Comparison of ENCODE assay signal across 8 cellular contexts in genomic region chr9:126514037-126514821, GRCh38.
A peak's percentile ranks its signal among the peaks of the same experiment; 100 is the strongest.
DNase-seq lines count a peak whose midpoint lies in the region; ATAC-seq, FAIRE-seq and TF ChIP-seq lines count a peak whose summit lies in the region.

No MANE protein-coding gene starts in this region.

- ATAC-seq in A549 (peak; percentile 72 to 93), Panc1 (peak; percentile 83), sciatic nerve (peak; percentile 68)
- peak; percentile 77 for ATAC-seq in activated naive CD8-positive, alpha-beta T cell treated with anti-CD3 and anti-CD28 coated beads, Interleukin-2, amount 10 ng/mL, durations not matched to agents 7 days and 5 days (ENCODE audit: low read depth)

- intact Hi-C loops in Panc1 (cut with micrococcal nuclease; ENCODE audit: unreplicated experiment) (no loop called here), left ventricle myocardium inferior (cut with micrococcal nuclease) (no loop called here), sciatic nerve (cut with DNase I) (no loop called here)

- peak overlapping the region; percentile 10 for H3K4me3 Mint-ChIP-seq in activated naive CD8-positive, alpha-beta T cell treated with anti-CD3 and anti-CD28 coated beads, Interleukin-2, amount 10 ng/mL, durations not matched to agents 7 days and 5 days

- no peak overlapping the region for H3K27ac Mint-ChIP-seq in activated naive CD8-positive, alpha-beta T cell treated with anti-CD3 and anti-CD28 coated beads, Interleukin-2, amount 10 ng/mL, durations not matched to agents 7 days and 5 days

- H3K27me3 Mint-ChIP-seq in activated naive CD8-positive, alpha-beta T cell treated with anti-CD3 and anti-CD28 coated beads, Interleukin-2, amount 10 ng/mL, durations not matched to agents 7 days and 5 days = peaks cover 52% of the 10 kb centered on the region

- H3K4me1 ChIP-seq in A549 (peaks cover 12% of the 10 kb centered on the region; the same call in 2 of the 3 replicates), Panc1 (ENCODE audit: control insufficient read depth, insufficient read depth, low read length) (peaks cover 5% of the 10 kb centered on the region; the same call in 1 of the 2 replicates), left ventricle myocardium inferior (peaks cover 36% of the 10 kb centered on the region)

- H3K36me3 Mint-ChIP-seq in activated naive CD8-positive, alpha-beta T cell treated with anti-CD3 and anti-CD28 coated beads, Interleukin-2, amount 10 ng/mL, durations not matched to agents 7 days and 5 days = no peaks in the 10 kb centered on the region

- H3K4me3 ChIP-seq in A549 (peak overlapping the region; percentile 43), Panc1 (ENCODE audit: low read depth in 2 of 2, low read length in 2 of 2) (0 out of 4 replicates have a peak overlapping the region, but pooled peaks of 1 of the 2 experiments have one; percentile 2), left ventricle myocardium inferior (peak overlapping the region; percentile 33)

- peak; percentile 67 to 87 for DNase-seq in A549 (ENCODE audit: low read depth in 1 of 2, low spot score in 1 of 2)
- peak; percentile 48 for DNase-seq in GM19238 (ENCODE audit: insufficient read length, low spot score)
- DNase-seq in Panc1 (ENCODE audit: low read depth, low spot score) = no peak
- DNase-seq in activated naive CD8-positive, alpha-beta T cell treated with anti-CD3 and anti-CD28 coated beads, Interleukin-2, amount 10 ng/mL, durations not matched to agents 7 days and 5 days = peak; percentile 86
- DNase-seq in left ventricle myocardium inferior = peak; percentile 76
- DNase-seq in sciatic nerve (ENCODE audit: low spot score) = peak; percentile 84
- no peak for DNase-seq in NCI-H187 treated with DMSO at 0.1 percent for 48 hours (lab: John Stamatoyannopoulos, UW)
- no peak for DNase-seq in NK-92 treated with Interleukin-12 subunit alpha and Interleukin-12 subunit beta, amount 100 ng/mL, for 24 hours (lab: John Stamatoyannopoulos, UW)

- FAIRE-seq in A549 (lab: Jason Lieb, UNC) = no peak

- H3K4me1 Mint-ChIP-seq in activated naive CD8-positive, alpha-beta T cell treated with anti-CD3 and anti-CD28 coated beads, Interleukin-2, amount 10 ng/mL, durations not matched to agents 7 days and 5 days = peaks cover 15% of the 10 kb centered on the region

- POLR2A ChIA-PET in A549 (lab: Yijun Ruan, JAX) (interaction anchor here (0.8 kb wide), 1 partner anchor 18 kb away, joined by 3 read pairs; no protein-coding TSS in a partner anchor), Panc1 (lab: Charles Lee) (no interaction called here)
- POLR2A ChIA-PET in activated naive CD8-positive, alpha-beta T cell treated with anti-CD3 and anti-CD28 coated beads, Interleukin-2, amount 10 ng/mL, durations not matched to agents 7 days and 5 days (lab: Charles Lee) = interaction anchor here (0.6 kb wide), 1 partner anchor 1191 kb away, joined by 3 read pairs; no protein-coding TSS in a partner anchor

- H3K9me3 Mint-ChIP-seq in activated naive CD8-positive, alpha-beta T cell treated with anti-CD3 and anti-CD28 coated beads, Interleukin-2, amount 10 ng/mL, durations not matched to agents 7 days and 5 days = no peaks in the 10 kb centered on the region

- peak overlapping the region; percentile 92 for H3K4me2 ChIP-seq in A549

- H3K27ac ChIP-seq in A549 (peak overlapping the region; percentile 43 to 48; a peak in 4 of 6 replicates), Panc1 (ENCODE audit: low read length) (no peak overlapping the region), left ventricle myocardium inferior (replicated peaks) (peak overlapping the region; percentile 80)

- BruUV-seq in Panc1 (replicated peaks; lab: Mats Ljungman, UMichigan) = no TSS peak

- peak; percentile 17 to 40; a peak in 3 of 5 replicates for TF ChIP-seq RAD21 in A549 (conservative IDR thresholded peaks at IDR 0.05 in 1 of 2, IDR thresholded peaks at IDR 0.05 in 1 of 2)

- H3K36me3 ChIP-seq in Panc1 (ENCODE audit: control insufficient read depth, insufficient read depth, low read length) (no peaks in the 10 kb centered on the region), left ventricle myocardium inferior (no peaks in the 10 kb centered on the region)

- CTCF ChIA-PET in A549 (lab: Yijun Ruan, JAX) = interaction anchor here (0.6 to 13.1 kb wide), 18 partner anchors 9 to 293 kb away, joined by 3 to 178 read pairs (median 4); no protein-coding TSS in a partner anchor
- CTCF ChIA-PET in Panc1 (lab: Charles Lee) = no interaction called here

- TF ChIP-seq EP300 in A549 (IDR thresholded peaks at IDR 0.05) = no peak

- H3K9me3 ChIP-seq in A549 (no peaks in the 10 kb centered on the region), Panc1 (ENCODE audit: control insufficient read depth, insufficient read depth, low read depth, low read length) (no peaks in the 10 kb centered on the region), left ventricle myocardium inferior (replicated peaks) (no peaks in the 10 kb centered on the region)

- TF ChIP-seq CTCF in A549 (IDR thresholded peaks at IDR 0.05) = peak; percentile 77
- TF ChIP-seq CTCF in Panc1 (IDR thresholded peaks at IDR 0.05) = peak; percentile 85
- peak; percentile 69 for TF ChIP-seq CTCF in left ventricle myocardium inferior (IDR thresholded peaks at IDR 0.05; ENCODE audit: borderline replicate concordance)

- WGBS in A549 (ENCODE audit: missing lambda C conversion rate) = 55% methylated on average over 6 of the region's 63 CpGs

- no peak for TF ChIP-seq POLR2A in A549 (IDR thresholded peaks at IDR 0.05; ENCODE audit: low read length)

- in situ Hi-C loops in Panc1 (cut with HindIII; ENCODE audit: low pct_unique_long_range_greater_than_20kb, low sequenced_read_pairs) = no loop called here

- H3K27me3 ChIP-seq in Panc1 (ENCODE audit: control insufficient read depth, insufficient read depth, low read length) = peaks cover 18% of the 10 kb centered on the region
- H3K27me3 ChIP-seq in left ventricle myocardium inferior (ENCODE audit: low read depth) = peaks cover 95% of the 10 kb centered on the region

TF ChIP-seq in A549, 52 proteins besides CTCF, POLR2A, EP300 and RAD21 (continues in another document):
- TF ChIP-seq BHLHE40 (IDR thresholded peaks at IDR 0.05; ENCODE audit: low read depth, low read length) = no peak
- TF ChIP-seq MAFK (IDR thresholded peaks at IDR 0.05; ENCODE audit: partially characterized antibody) = no peak
- TF ChIP-seq PBX3 (IDR thresholded peaks at IDR 0.05) = no peak
- TF ChIP-seq ATOH8 (CRISPR knock-in tag; IDR thresholded peaks at IDR 0.05; ENCODE audit: low read depth) = no peak
- TF ChIP-seq CHD4 (IDR thresholded peaks at IDR 0.05; ENCODE audit: borderline replicate concordance) = no peak
- TF ChIP-seq CBX2 (IDR thresholded peaks at IDR 0.05; ENCODE audit: borderline replicate concordance, low read depth) = no peak
- TF ChIP-seq RFX5 (IDR thresholded peaks at IDR 0.05) = no peak
- no peak for TF ChIP-seq CHD2 (IDR thresholded peaks at IDR 0.05; ENCODE audit: low read length, partially characterized antibody)
- no peak; the same call in 1 of the 2 replicates for TF ChIP-seq MYC (IDR thresholded peaks at IDR 0.05; ENCODE audit: borderline replicate concordance, low read length)
- TF ChIP-seq RNF2 (IDR thresholded peaks at IDR 0.05; ENCODE audit: borderline replicate concordance, low read depth) = no peak
- peak; percentile 47; the same call in 1 of the 2 replicates for TF ChIP-seq MAX (IDR thresholded peaks at IDR 0.05)
- TF ChIP-seq GATA3 (IDR thresholded peaks at IDR 0.05; ENCODE audit: borderline replicate concordance) = no peak
- TF ChIP-seq RCOR1 (IDR thresholded peaks at IDR 0.05; ENCODE audit: low read depth, low read length) = no peak
- no peak for TF ChIP-seq ZC3H11A (IDR thresholded peaks at IDR 0.05)
- no peak for TF ChIP-seq MAZ (IDR thresholded peaks at IDR 0.05; ENCODE audit: borderline replicate concordance, low read depth, low read length)
- peak; percentile 23; the same call in 1 of the 2 replicates for TF ChIP-seq E2F6 (IDR thresholded peaks at IDR 0.05; ENCODE audit: borderline replicate concordance, low read depth)
- TF ChIP-seq KDM1A (IDR thresholded peaks at IDR 0.05; ENCODE audit: low read depth) = peak; percentile 89; the same call in 1 of the 2 replicates
- no peak for TF ChIP-seq JUNB (IDR thresholded peaks at IDR 0.05)
- peak; percentile 49 for TF ChIP-seq SMC3 (IDR thresholded peaks at IDR 0.05)
- TF ChIP-seq HOXB5 (CRISPR knock-in tag; IDR thresholded peaks at IDR 0.05) = no peak

Comparison
In these comparisons a context has a peak if more than half of its experiments do, and no peak if none do; other contexts are left out.
1. DNase-seq: peak in A549 (2 of 2), GM19238 (single experiment), activated naive CD8-positive, alpha-beta T cell treated with anti-CD3 and anti-CD28 coated beads, Interleukin-2, amount 10 ng/mL, durations not matched to agents 7 days and 5 days (single experiment), left ventricle myocardium inferior (single experiment) and sciatic nerve (single experiment); none in Panc1 (single experiment), NCI-H187 treated with DMSO at 0.1 percent for 48 hours (single experiment) and NK-92 treated with Interleukin-12 subunit alpha and Interleukin-12 subunit beta, amount 100 ng/mL, for 24 hours (single experiment).
2. Peak in every context shown above with its lines, with median percentiles within 50 percentile points of each other: ATAC-seq and CTCF ChIP-seq.